8 cellular contexts compared by ENCODE assay signal in genomic region chr12:50057000-50057841, GRCh38. TPM values are rescaled to one million over a fixed set of nuclear protein-coding genes. Genes with fewer than 3 reads are reported as not detected.
A peak's percentile ranks its signal among the peaks of the same experiment; 100 is the strongest.
DNase-seq lines count a peak whose midpoint lies in the region; ATAC-seq, FAIRE-seq and TF ChIP-seq lines count a peak whose summit lies in the region.

TSS of gene ASIC1 (plus strand) at chr12:50057596. CDS start at chr12:50058767, 1,171 bp downstream.

- DNase-seq in GM12891 (ENCODE audit: insufficient read length, low spot score) (peak; percentile 65), NCI-H187 treated with DMSO at 0.1 percent for 48 hours (lab: John Stamatoyannopoulos, UW) (peak; percentile 23), dermis blood vessel endothelial cell (peak; percentile 69), HepG2 (ENCODE audit: low spot score) (no peak), GM19238 (ENCODE audit: insufficient read length, low spot score) (no peak)
- peak; percentile 67 for DNase-seq in activated CD4-positive, alpha-beta T cell treated with anti-CD3 and anti-CD28 coated beads for 48 hours
- DNase-seq in stimulated activated CD4-positive, alpha-beta T cell treated with anti-CD3 and anti-CD28 coated beads, Interleukin-1b, Interleukin-23, amount 100 ng/mL, for 48 hours, result peak; percentile 56

- peak; percentile 86 for FAIRE-seq in GM12891 (lab: Jason Lieb, UNC)
- FAIRE-seq in HepG2 (lab: Jason Lieb, UNC), result no peak

- ATAC-seq in HepG2 (peak; percentile 84), GM21447 (IDR thresholded peaks at IDR 0.05; ENCODE audit: unreplicated experiment) (no peak)

- H3K36me3 ChIP-seq in HepG2 (replicated peaks in 1 of 2; ENCODE audit: control insufficient read depth in 1 of 2, insufficient read depth in 2 of 2, low read length in 2 of 2), result no peaks in the 10 kb centered on the region

- in situ Hi-C loops in HepG2 (cut with HindIII; ENCODE audit: extremely low pct_ligation_motif_present, low pct_unique_long_range_greater_than_20kb), result loop anchor here (5.0 to 10.0 kb wide), 2 partner anchors 85 to 192 kb away; partner anchors contain the start of gene AQP6

- H3K4me3 ChIP-seq in HepG2 (replicated peaks in 1 of 3; ENCODE audit: insufficient read depth in 1 of 3, low read depth in 2 of 3, low read length in 3 of 3), result peak within 1 kb of the TSS; percentile 48 to 73 (median 68); a peak in 5 of 6 replicates

- intact Hi-C loops in HepG2 (cut with micrococcal nuclease; ENCODE audit: unreplicated experiment), result loop anchor here (1.0 to 2.0 kb wide), 3 partner anchors 18 to 90 kb away; no protein-coding TSS in a partner anchor

- peak within 1 kb of the TSS; percentile 89 for H3K4me2 ChIP-seq in HepG2 (ENCODE audit: low read depth, low read length)

- no peak for TF ChIP-seq RAD21 in HepG2 (CRISPR knock-in tag; IDR thresholded peaks at IDR 0.05)

- H3K9me3 ChIP-seq in HepG2 (ENCODE audit: low read length), result no peaks in the 10 kb centered on the region

- TF ChIP-seq POLR2A in GM12891 (IDR thresholded peaks at IDR 0.05; ENCODE audit: low read depth, low read length), result no peak
- TF ChIP-seq POLR2A in HepG2 (IDR thresholded peaks at IDR 0.05; ENCODE audit: insufficient read depth in 1 of 2, low read depth in 2 of 2, low read length in 2 of 2), result no peak

- H2AFZ ChIP-seq in HepG2 (ENCODE audit: low read length), result no peak within 1 kb of the TSS

- no peaks in the 10 kb centered on the region for H3K79me2 ChIP-seq in HepG2 (ENCODE audit: insufficient read depth, low read length)

- no TSS peak for BruUV-seq in HepG2 (replicated peaks; lab: Mats Ljungman, UMichigan)

- H4K20me1 ChIP-seq in HepG2 (ENCODE audit: insufficient read depth, low read length), result no peaks in the 10 kb centered on the region

- CTCF ChIA-PET in HepG2 (lab: Yijun Ruan, JAX; ENCODE audit: low intra/inter-chr PET ratio, low total read pairs), result interaction anchor here (0.8 to 4.7 kb wide), 3 partner anchors 83 to 112 kb away, joined by 3 to 65 read pairs (median 3); no protein-coding TSS in a partner anchor

- TF ChIP-seq EP300 in HepG2 (IDR thresholded peaks at IDR 0.05; ENCODE audit: low read depth in 2 of 2, low read length in 2 of 2), result no peak
- no peak for TF ChIP-seq EP300 in HepG2 (CRISPR knock-in tag; IDR thresholded peaks at IDR 0.05; ENCODE audit: borderline replicate concordance)

- no peak within 1 kb of the TSS for H3K27ac ChIP-seq in HepG2 (ENCODE audit: extremely low read length, insufficient read depth, low read length)

- H3K4me1 ChIP-seq in HepG2 (ENCODE audit: insufficient read depth, low read length), result peaks cover 24% of the 10 kb centered on the region

- peaks cover 9 to 47% of the 10 kb centered on the region in 2 experiments; a peak in 4 of 5 replicates for H3K27me3 ChIP-seq in HepG2 (ENCODE audit: control insufficient read depth in 1 of 2, insufficient read depth in 2 of 2, low read length in 2 of 2)

- TF ChIP-seq CTCF in HepG2 (CRISPR knock-in tag; IDR thresholded peaks at IDR 0.05), result no peak

- POLR2A ChIA-PET in HepG2 (lab: Yijun Ruan, JAX), result interaction anchor here (0.8 kb wide), 1 partner anchor 90 kb away, joined by 3 read pairs; no protein-coding TSS in a partner anchor

- WGBS in HepG2 (ENCODE audit: low lambda C conversion rate), result 1% methylated on average over 8 of the region's 88 CpGs

- H3K9ac ChIP-seq in HepG2 (ENCODE audit: insufficient read depth, low read depth, low read length), result no peak within 1 kb of the TSS

TF ChIP-seq in GM12891, 5 proteins besides CTCF, POLR2A, EP300 and RAD21:
- no peak for TF ChIP-seq POU2F2 (IDR thresholded peaks at IDR 0.05; ENCODE audit: low read depth, low read length)
- TF ChIP-seq POLR2AphosphoS5 (IDR thresholded peaks at IDR 0.05; ENCODE audit: low read depth, low read length), result no peak
- TF ChIP-seq SPI1 (IDR thresholded peaks at IDR 0.05; ENCODE audit: low read depth, low read length), result no peak
- no peak for TF ChIP-seq PAX5 (IDR thresholded peaks at IDR 0.05; ENCODE audit: insufficient read depth, low read length, severe bottlenecking)
- no peak for TF ChIP-seq TAF1 (IDR thresholded peaks at IDR 0.05; ENCODE audit: low read depth, low read length)

TF ChIP-seq in HepG2, 621 proteins besides CTCF, POLR2A, EP300 and RAD21 (continues in another document):
- TF ChIP-seq TFDP2 (CRISPR knock-in tag; IDR thresholded peaks at IDR 0.05), result 0 out of 2 replicates have a peak, but pooled peaks have one; percentile 22
- TF ChIP-seq ZNF281 (CRISPR knock-in tag; IDR thresholded peaks at IDR 0.05; ENCODE audit: borderline replicate concordance), result peak; percentile 10; the same call in 1 of the 2 replicates
- no peak for TF ChIP-seq KAT2B (IDR thresholded peaks at IDR 0.05; ENCODE audit: borderline replicate concordance, low read depth, low read length)
- 0 out of 2 replicates have a peak, but pooled peaks have one; percentile 19 for TF ChIP-seq ZNF776 (CRISPR knock-in tag; IDR thresholded peaks at IDR 0.05)
- TF ChIP-seq ZNF225 (CRISPR knock-in tag; IDR thresholded peaks at IDR 0.05), result 0 out of 2 replicates have a peak, but pooled peaks have one; percentile 53
- no peak for TF ChIP-seq ZNF260 (CRISPR knock-in tag; IDR thresholded peaks at IDR 0.05; ENCODE audit: borderline replicate concordance, low read depth)
- TF ChIP-seq ZMAT3 (CRISPR knock-in tag; conservative IDR thresholded peaks at IDR 0.05), result no peak

RNA-seq across cellular contexts. Expression of gene ASIC1, which starts in this region (rescaled TPM):
- 0.17 TPM for polyA plus RNA-seq in GM12891 (2012; ENCODE audit: low read depth, missing spikeins)
- total RNA-seq in dermis blood vessel endothelial cell (under 0.01 and 0.14 TPM in 2 replicates), HepG2 (2016; rRNA removed; fragmentation: Illumina TruSeq; extraction: Trizol) (0.24 and 0.44 TPM in 2 replicates)
- total RNA-seq in HepG2 (2016; cell fraction: cytosol; rRNA removed; fragmentation: Illumina TruSeq; extraction: Trizol; ENCODE audit: low read depth), result 0.26 and 0.30 TPM in 2 replicates
- 0.19 and 1.1 TPM in 2 replicates for total RNA-seq in HepG2 (2016; cell fraction: insoluble cytoplasmic fraction; rRNA removed; fragmentation: Illumina TruSeq; extraction: Trizol)
- 0.49 and 0.52 TPM in 2 replicates for total RNA-seq in HepG2 (2016; cell fraction: membrane; rRNA removed; fragmentation: Illumina TruSeq; extraction: Trizol)
- total RNA-seq in HepG2 (2016; cell fraction: nucleus; rRNA removed; fragmentation: Illumina TruSeq; extraction: Trizol), result 0.47 and 0.75 TPM in 2 replicates
- polyA plus RNA-seq in HepG2 (2011; rRNA removed), result 1.3 and 1.5 TPM in 2 replicates
- polyA plus RNA-seq in HepG2 (2011; cell fraction: cytosol; rRNA removed), result 0.85 and 0.98 TPM in 2 replicates
- polyA plus RNA-seq in HepG2 (2011; cell fraction: nucleus; rRNA removed), result 2.6 and 3.1 TPM in 2 replicates
- 0.56 and 0.67 TPM in 2 replicates for polyA plus RNA-seq in HepG2 (2012)
- 0.34 and 0.51 TPM in 2 replicates for polyA plus RNA-seq in HepG2 (2016; cell fraction: cytosol; fragmentation: Illumina TruSeq; extraction: Trizol; ENCODE audit: low read depth)
- polyA plus RNA-seq in HepG2 (2016; cell fraction: insoluble cytoplasmic fraction; fragmentation: Illumina TruSeq; extraction: Trizol; ENCODE audit: low read depth), result 0.59 and 0.66 TPM in 2 replicates
- polyA plus RNA-seq in HepG2 (2016; cell fraction: membrane; fragmentation: Illumina TruSeq; extraction: Trizol; ENCODE audit: low read depth), result 0.59 and 0.63 TPM in 2 replicates
- 2.9 and 3.2 TPM in 2 replicates for polyA plus RNA-seq in HepG2 (2016; cell fraction: nucleus; fragmentation: Illumina TruSeq; extraction: Trizol; ENCODE audit: insufficient read depth, low read depth)
- 2.0 and 12.2 TPM in 2 replicates for polyA minus RNA-seq in HepG2 (2011; rRNA and poly(A)+ RNA removed; ENCODE audit: low replicate concordance)
- 0.40 and 0.88 TPM in 2 replicates for polyA minus RNA-seq in HepG2 (2011; cell fraction: cytosol; rRNA and poly(A)+ RNA removed)
- polyA minus RNA-seq in HepG2 (2011; cell fraction: nucleus; rRNA and poly(A)+ RNA removed), result 0.87 and 1.3 TPM in 2 replicates

Comparison
In these comparisons a context has a peak if more than half of its experiments do, and no peak if none do; other contexts are left out.
1. Peak in DNase-seq in dermis blood vessel endothelial cell; RNA of the gene not detected or under 1 TPM.
2. DNase-seq: peak in GM12891 (single experiment), NCI-H187 treated with DMSO at 0.1 percent for 48 hours (single experiment), activated CD4-positive, alpha-beta T cell treated with anti-CD3 and anti-CD28 coated beads for 48 hours (single experiment) and stimulated activated CD4-positive, alpha-beta T cell treated with anti-CD3 and anti-CD28 coated beads, Interleukin-1b, Interleukin-23, amount 100 ng/mL, for 48 hours (single experiment); none in HepG2 (single experiment) and GM19238 (single experiment).